8 cellular contexts compared by ENCODE assay signal in genomic region chr12:67025543-67026114, GRCh38.
DNase-seq lines count a peak whose midpoint lies in the region; ATAC-seq and TF ChIP-seq lines count a peak whose summit lies in the region.

No MANE protein-coding gene starts in this region.

- no peak overlapping the region for H3K4me2 ChIP-seq in DND-41 (ENCODE audit: insufficient read depth, low read length)

- intact Hi-C loops in adrenal gland (cut with DNase I): no loop called here
- intact Hi-C loops in right lobe of liver (cut with DNase I): no loop called here
- intact Hi-C loops in transverse colon (cut with DNase I; ENCODE audit: low total_unique reads): no loop called here

- no peaks in the 10 kb centered on the region for H3K79me2 ChIP-seq in DND-41 (ENCODE audit: insufficient read depth, low read length)

- H3K4me1 ChIP-seq in DND-41 (ENCODE audit: insufficient read depth, low read length): no peaks in the 10 kb centered on the region
- H3K4me1 ChIP-seq in adrenal gland (replicated peaks in 1 of 2): no peaks in the 10 kb centered on the region
- H3K4me1 ChIP-seq in right lobe of liver: no peaks in the 10 kb centered on the region
- no peaks in the 10 kb centered on the region for H3K4me1 ChIP-seq in transverse colon

- 26 to 32% (median 31%) methylated on average over 7 of the region's 7 CpGs for WGBS in adrenal gland, 4 donors
- 25% methylated on average over 7 of the region's 7 CpGs for WGBS in right lobe of liver (ENCODE audit: insufficient coverage, low coverage, low lambda C conversion rate, missing lambda C conversion rate)
- 25 to 36% methylated on average over 7 of the region's 7 CpGs for WGBS in transverse colon (ENCODE audit: low coverage in 1 of 2), 2 donors

- no peak overlapping the region for H3K4me3 ChIP-seq in DND-41 (ENCODE audit: low read depth in 1 of 2, low read length in 2 of 2)
- H3K4me3 ChIP-seq in adrenal gland: no peak overlapping the region
- no peak overlapping the region for H3K4me3 ChIP-seq in right lobe of liver
- no peak overlapping the region for H3K4me3 ChIP-seq in transverse colon

- no peak overlapping the region for H2AFZ ChIP-seq in DND-41 (ENCODE audit: low read depth, low read length)

- H3K27ac ChIP-seq in DND-41 (ENCODE audit: low read length) (no peak overlapping the region), adrenal gland (no peak overlapping the region), right lobe of liver (no peak overlapping the region), transverse colon (no peak overlapping the region), substantia nigra (ENCODE audit: low read depth, low read length, poor library complexity, severe bottlenecking) (no peak overlapping the region)

- ATAC-seq in DND-41 (ENCODE audit: insufficient read depth, low read depth) (peak; percentile 83), GM19397 (IDR thresholded peaks at IDR 0.05; ENCODE audit: unreplicated experiment) (peak; percentile 74), right lobe of liver (peak; percentile 53 to 73 (median 64))

- DNase-seq in DND-41 (peak; percentile 64), HT-29 (ENCODE audit: low spot score) (peak; percentile 68), SHP77 treated with DMSO at 0.1 percent for 48 hours (lab: John Stamatoyannopoulos, UW) (peak; percentile 24), adrenal gland (peak; percentile 11 to 60 (median 26)), right lobe of liver (peak in 1 of 3 donors; percentile 19), transverse colon (peak; percentile 35), substantia nigra (lab: John Stamatoyannopoulos, UW) (no peak)

- in situ Hi-C loops in transverse colon (cut with MboI; ENCODE audit: low pct_ligation_motif_present in 1 of 4, low pct_unique_long_range_greater_than_20kb in 1 of 4, low sequenced_read_pairs in 3 of 4): no loop called here

- TF ChIP-seq POLR2A in adrenal gland (IDR thresholded peaks at IDR 0.05): no peak
- no peak for TF ChIP-seq POLR2A in right lobe of liver (IDR thresholded peaks at IDR 0.05)
- TF ChIP-seq POLR2A in transverse colon (IDR thresholded peaks at IDR 0.05): no peak

- no peak overlapping the region for H3K9ac ChIP-seq in DND-41 (ENCODE audit: low read depth, low read length)

- no peaks in the 10 kb centered on the region for H3K36me3 ChIP-seq in DND-41 (ENCODE audit: insufficient read depth, low read length)
- H3K36me3 ChIP-seq in adrenal gland (replicated peaks in 1 of 2): no peaks in the 10 kb centered on the region
- H3K36me3 ChIP-seq in right lobe of liver: no peaks in the 10 kb centered on the region
- no peaks in the 10 kb centered on the region for H3K36me3 ChIP-seq in transverse colon

- H3K9me3 ChIP-seq in DND-41 (ENCODE audit: insufficient read depth, low read length, severe bottlenecking) (no peaks in the 10 kb centered on the region), adrenal gland (replicated peaks in 1 of 3) (no peaks in the 10 kb centered on the region), right lobe of liver (no peaks in the 10 kb centered on the region), transverse colon (no peaks in the 10 kb centered on the region)

- no peak for TF ChIP-seq EP300 in transverse colon (IDR thresholded peaks at IDR 0.05; ENCODE audit: low read depth)

- peaks cover 8% of the 10 kb centered on the region for H3K27me3 ChIP-seq in DND-41 (ENCODE audit: insufficient read depth, low read length, poor library complexity)
- no peaks in the 10 kb centered on the region for H3K27me3 ChIP-seq in adrenal gland
- H3K27me3 ChIP-seq in right lobe of liver: no peaks in the 10 kb centered on the region
- no peaks in the 10 kb centered on the region for H3K27me3 ChIP-seq in transverse colon

- no peaks in the 10 kb centered on the region for H4K20me1 ChIP-seq in DND-41 (ENCODE audit: insufficient read depth, low read length)

- TF ChIP-seq CTCF in DND-41 (IDR thresholded peaks at IDR 0.05; ENCODE audit: borderline replicate concordance, extremely low read depth, low read length, poor library complexity, severe bottlenecking): peak; percentile 81
- peak; percentile 34 to 70 (median 64) for TF ChIP-seq CTCF in adrenal gland (IDR thresholded peaks at IDR 0.05)
- peak; percentile 27 to 63 (median 58) for TF ChIP-seq CTCF in right lobe of liver (IDR thresholded peaks at IDR 0.05)
- peak; percentile 53 to 73 (median 68) for TF ChIP-seq CTCF in transverse colon (IDR thresholded peaks at IDR 0.05)

Comparison
In these comparisons a context has a peak if more than half of its experiments do, and no peak if none do; other contexts are left out.
1. DNase-seq: peak in DND-41 (single experiment), HT-29 (single experiment), SHP77 treated with DMSO at 0.1 percent for 48 hours (single experiment), adrenal gland (7 of 7) and transverse colon (single experiment); none in substantia nigra (0 of 49).
2. Peak in every context shown above with its lines, with median percentiles within 50 percentile points of each other: ATAC-seq and CTCF ChIP-seq.